ENCODE assay signal across 8 cellular contexts in the genomic region with DNA sequence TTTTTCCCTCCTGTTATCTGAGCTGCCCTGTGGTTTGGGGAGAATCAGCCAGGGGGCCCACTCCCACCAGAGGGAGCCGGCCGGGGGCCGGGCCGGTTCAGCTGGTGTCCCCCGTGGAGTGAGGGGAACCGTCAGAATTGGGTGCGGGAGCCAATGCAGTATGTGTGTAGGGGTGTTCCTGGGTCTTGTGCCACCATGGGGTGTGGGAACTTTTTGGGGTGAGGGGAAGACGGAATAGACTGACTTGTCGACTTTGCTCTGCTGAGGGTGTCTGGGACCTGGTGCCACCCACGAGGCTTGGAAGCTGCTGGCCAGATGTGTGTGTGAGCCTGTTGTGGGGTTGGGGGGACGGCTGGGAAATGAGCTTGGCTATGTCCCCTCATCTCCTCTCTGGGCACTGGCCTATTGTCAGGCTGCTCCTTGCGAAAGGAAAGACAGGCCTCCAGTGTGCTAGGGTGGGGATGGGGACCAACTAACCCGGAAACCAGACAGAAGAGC. TPM values are rescaled to one million over a fixed set of nuclear protein-coding genes. Genes with fewer than 3 reads are reported as not detected.
DNase-seq lines count a peak whose midpoint lies in the region; ATAC-seq and TF ChIP-seq lines count a peak whose summit lies in the region.

No MANE protein-coding gene starts in this region.

- H3K9me3 Mint-ChIP-seq in activated CD4-positive, alpha-beta memory T cell treated with anti-CD3 and anti-CD28 coated beads for 36 hours = no peaks in the 10 kb centered on the region

- no peak for ATAC-seq in HG02884 (IDR thresholded peaks at IDR 0.05; ENCODE audit: unreplicated experiment)

- H3K27ac ChIP-seq in left ventricle myocardium inferior (replicated peaks) (peak overlapping the region; percentile 90), skin epidermis (peak overlapping the region; percentile 77 to 99 (median 95))

- H3K36me3 ChIP-seq in H7 (replicated peaks; ENCODE audit: control insufficient read depth, insufficient read depth, low read length) (no peaks in the 10 kb centered on the region), left ventricle myocardium inferior (no peaks in the 10 kb centered on the region)

- H3K27ac Mint-ChIP-seq in activated CD4-positive, alpha-beta memory T cell treated with anti-CD3 and anti-CD28 coated beads for 36 hours = peak overlapping the region; percentile 99

- CTCF ChIA-PET in activated CD4-positive, alpha-beta memory T cell treated with anti-CD3 and anti-CD28 coated beads for 36 hours (lab: Charles Lee) = interaction anchor here (0.9 to 5.1 kb wide), 9 partner anchors 7 to 1450 kb away, joined by 3 to 50 read pairs (median 3); no protein-coding TSS in a partner anchor

- no peak for TF ChIP-seq CTCF in left ventricle myocardium inferior (IDR thresholded peaks at IDR 0.05; ENCODE audit: borderline replicate concordance)

- H3K36me3 Mint-ChIP-seq in activated CD4-positive, alpha-beta memory T cell treated with anti-CD3 and anti-CD28 coated beads for 36 hours = peaks cover 4% of the 10 kb centered on the region

- intact Hi-C loops in activated CD4-positive, alpha-beta memory T cell treated with anti-CD3 and anti-CD28 coated beads for 36 hours (cut with micrococcal nuclease) = loop anchor here (2.0 to 5.0 kb wide), 4 partner anchors 38 to 288 kb away; partner anchors contain the start of gene TOP2A
- intact Hi-C loops in left ventricle myocardium inferior (cut with micrococcal nuclease) = no loop called here

- H3K27me3 Mint-ChIP-seq in activated CD4-positive, alpha-beta memory T cell treated with anti-CD3 and anti-CD28 coated beads for 36 hours = peaks cover 2% of the 10 kb centered on the region

- peaks cover 12% of the 10 kb centered on the region for H3K27me3 ChIP-seq in H7 (ENCODE audit: control insufficient read depth, insufficient read depth, low read length)
- no peaks in the 10 kb centered on the region for H3K27me3 ChIP-seq in left ventricle myocardium inferior (ENCODE audit: low read depth)

- H3K4me1 Mint-ChIP-seq in activated CD4-positive, alpha-beta memory T cell treated with anti-CD3 and anti-CD28 coated beads for 36 hours (ENCODE audit: low read depth) = peaks cover 82% of the 10 kb centered on the region

- DNase-seq in H7 (peak; percentile 77), left ventricle myocardium inferior (peak; percentile 16), H4 (ENCODE audit: low spot score) (no peak), GOT3 (lab: John Stamatoyannopoulos, UW) (no peak), NCI-H2171 (lab: John Stamatoyannopoulos, UW) (no peak)
- DNase-seq in activated CD4-positive, alpha-beta memory T cell treated with anti-CD3 and anti-CD28 coated beads for 36 hours = no peak

- H3K4me3 ChIP-seq in H7 (ENCODE audit: insufficient read depth, low read depth, low read length) = peak overlapping the region; percentile 78
- peak overlapping the region; percentile 78 for H3K4me3 ChIP-seq in left ventricle myocardium inferior
- H3K4me3 ChIP-seq in skin epidermis = peak overlapping the region; percentile 61 to 99 (median 90)

- POLR2A ChIA-PET in activated CD4-positive, alpha-beta memory T cell treated with anti-CD3 and anti-CD28 coated beads for 36 hours (lab: Charles Lee) = interaction anchor here (1.1 to 2.5 kb wide), 4 partner anchors 11 to 22 kb away, joined by 4 to 8 read pairs (median 8); no protein-coding TSS in a partner anchor

- peaks cover 98% of the 10 kb centered on the region for H3K4me1 ChIP-seq in left ventricle myocardium inferior

- no peaks in the 10 kb centered on the region for H3K9me3 ChIP-seq in left ventricle myocardium inferior (replicated peaks)

- peak overlapping the region; percentile 99 for H3K4me3 Mint-ChIP-seq in activated CD4-positive, alpha-beta memory T cell treated with anti-CD3 and anti-CD28 coated beads for 36 hours

RNA-seq across cellular contexts. Expression of gene RARA, which starts 9.9 kb away (rescaled TPM):
- 19.3 and 22.1 TPM in 2 replicates for total RNA-seq in H7 (2014; rRNA removed; shearing (Covaris generic))
- total RNA-seq in activated CD4-positive, alpha-beta memory T cell treated with anti-CD3 and anti-CD28 coated beads for 36 hours = 10 to 100 TPM; 31.2 TPM
- 17.1 TPM for total RNA-seq in left ventricle myocardium inferior
- total RNA-seq in H4 (2014; rRNA removed; shearing (Covaris generic)) = 17.7 and 19.7 TPM in 2 replicates

RNA-seq across cellular contexts. Expression of gene CDC6, which starts 31.2 kb away (rescaled TPM):
- total RNA-seq in H7 (2014; rRNA removed; shearing (Covaris generic)) = 80.8 and 83.6 TPM in 2 replicates
- total RNA-seq in activated CD4-positive, alpha-beta memory T cell treated with anti-CD3 and anti-CD28 coated beads for 36 hours = 10 to 100 TPM; 95.6 to 95.7 TPM
- 0.55 TPM for total RNA-seq in left ventricle myocardium inferior
- total RNA-seq in H4 (2014; rRNA removed; shearing (Covaris generic)) = 48.0 and 62.5 TPM in 2 replicates

RNA-seq across cellular contexts. Expression of gene GJD3, which starts 45.7 kb away (rescaled TPM):
- total RNA-seq in H7 (2014; rRNA removed; shearing (Covaris generic)) = 0.38 and 1.2 TPM in 2 replicates
- total RNA-seq in activated CD4-positive, alpha-beta memory T cell treated with anti-CD3 and anti-CD28 coated beads for 36 hours = under 1 TPM in 1 of 2 experiments, not detected in 1; 0.27 TPM
- total RNA-seq in left ventricle myocardium inferior = 0.88 TPM
- not detected in 2 replicates for total RNA-seq in H4 (2014; rRNA removed; shearing (Covaris generic))

Comparison
In these comparisons a context has a peak if more than half of its experiments do, and no peak if none do; other contexts are left out.
1. DNase-seq: peak in H7 (single experiment) and left ventricle myocardium inferior (single experiment); none in activated CD4-positive, alpha-beta memory T cell treated with anti-CD3 and anti-CD28 coated beads for 36 hours (single experiment), H4 (single experiment), GOT3 (single experiment) and NCI-H2171 (single experiment).
2. RNA of gene CDC6, which starts 31.2 kb away (total RNA-seq): 95.6 to 95.7 TPM in activated CD4-positive, alpha-beta memory T cell treated with anti-CD3 and anti-CD28 coated beads for 36 hours, 80.8 to 83.6 TPM in H7 and 48.0 to 62.5 TPM in H4; 0.55 TPM in left ventricle myocardium inferior (single experiment); every median in the first group is over 10 times any median in the second.
3. Peak in every context shown above with its lines, with median percentiles within 50 percentile points of each other: H3K4me3 ChIP-seq.